17 cellular contexts compared by ENCODE assay signal in the genomic region with DNA sequence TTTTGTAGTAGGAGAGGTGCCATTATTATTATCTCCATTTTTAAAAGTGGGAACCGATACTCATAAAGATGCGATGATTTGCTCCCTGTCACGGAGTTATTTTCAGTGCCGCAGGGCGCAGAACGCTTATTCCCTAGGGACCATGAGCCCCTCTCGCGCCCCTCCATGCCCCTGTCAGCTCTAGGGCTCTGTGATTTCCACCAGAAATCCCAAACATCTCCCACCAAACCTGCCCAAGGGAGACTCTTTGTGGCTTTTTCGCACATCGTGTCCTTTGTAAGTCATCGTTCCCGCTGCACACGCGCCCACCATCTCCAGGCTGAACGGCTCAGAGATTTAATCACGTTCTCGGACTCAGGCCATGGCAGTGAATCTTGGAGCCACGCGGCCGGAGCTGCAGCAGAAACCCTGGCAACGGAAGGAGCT.
DNase-seq lines count a peak whose midpoint lies in the region; ATAC-seq, FAIRE-seq and TF ChIP-seq lines count a peak whose summit lies in the region.
"Had no signal": no experiment of that assay in that cellular context is flagged by ENCODE, and none has a peak within 500 bp of the region (broad histone marks: within the 10 kb centered on the region; RNA-seq: fewer than 3 reads in every experiment).

No MANE protein-coding gene starts in this region.

- H3K27me3 ChIP-seq in GM06990 (replicated peaks; ENCODE audit: control insufficient read depth, insufficient read depth, low read length) (no peaks in the 10 kb centered on the region), psoas muscle (ENCODE audit: insufficient read depth in 3 of 3, low read length in 2 of 3) (no peaks in the 10 kb centered on the region), esophagus squamous epithelium (no peaks in the 10 kb centered on the region)

- H3K27ac ChIP-seq in psoas muscle: no peak overlapping the region
- no peak overlapping the region for H3K27ac ChIP-seq in esophagus squamous epithelium
- H3K27ac ChIP-seq: lower lobe of right lung had no signal

- no peaks in the 10 kb centered on the region for H3K4me1 ChIP-seq in psoas muscle
- H3K4me1 ChIP-seq in esophagus squamous epithelium: no peaks in the 10 kb centered on the region
- H3K4me1 ChIP-seq: lower lobe of right lung had no signal

- no peaks in the 10 kb centered on the region for H3K36me3 ChIP-seq in GM06990 (ENCODE audit: control insufficient read depth, insufficient read depth, low read length)
- no peaks in the 10 kb centered on the region for H3K36me3 ChIP-seq in psoas muscle (ENCODE audit: insufficient read depth in 1 of 2, low read depth in 1 of 2)
- no peaks in the 10 kb centered on the region for H3K36me3 ChIP-seq in esophagus squamous epithelium
- H3K36me3 ChIP-seq: lower lobe of right lung had no signal

- 80 to 81% (median 81%) methylated on average over 21 of the region's 21 CpGs for WGBS in psoas muscle, 3 donors
- WGBS in esophagus squamous epithelium, 2 donors: 66 to 88% methylated on average over 21 of the region's 21 CpGs

- ATAC-seq in HG03520 (IDR thresholded peaks at IDR 0.05; ENCODE audit: unreplicated experiment) (peak; percentile 24), left cardiac atrium (peak in 1 of 2 donors; percentile 61), psoas muscle (no peak)
- ATAC-seq: lower lobe of right lung, Panc1 had no signal

- FAIRE-seq in frontal cortex (lab: Jason Lieb, UNC): no peak
- FAIRE-seq: endothelial cell of umbilical vein had no signal

- H3K9me3 ChIP-seq in psoas muscle: no peaks in the 10 kb centered on the region
- H3K9me3 ChIP-seq in esophagus squamous epithelium: no peaks in the 10 kb centered on the region
- H3K9me3 ChIP-seq: lower lobe of right lung had no signal

- TF ChIP-seq CTCF in GM06990 (IDR thresholded peaks at IDR 0.05; ENCODE audit: insufficient read depth, low read length, poor library complexity, severe bottlenecking) (no peak), psoas muscle (IDR thresholded peaks at IDR 0.05) (no peak), esophagus squamous epithelium (IDR thresholded peaks at IDR 0.05) (no peak)

- peak; percentile 54 for DNase-seq in GM06990 (ENCODE audit: extremely low read depth, insufficient read length)
- DNase-seq in left cardiac atrium: peak; percentile 26
- DNase-seq in psoas muscle: peak; percentile 22 to 53
- DNase-seq in frontal cortex (ENCODE audit: low spot score in 2 of 2): no peak
- DNase-seq in EL: no peak
- no peak for DNase-seq in esophagus squamous epithelium (lab: John Stamatoyannopoulos, UW)
- no peak for DNase-seq in OCI-M2 (lab: John Stamatoyannopoulos, UW; ENCODE audit: unreplicated experiment)
- DNase-seq: activated naive CD8-positive, alpha-beta T cell treated with anti-CD3 and anti-CD28 coated beads for 36 hours; cerebellar nuclear complex; DMS79 treated with DMSO at 0.1 percent for 48 hours; lower lobe of right lung; NCI-H1417; NCI-H446; occipital lobe had no signal

- no peak for TF ChIP-seq POLR2A in esophagus squamous epithelium (IDR thresholded peaks at IDR 0.05)

- H3K4me3 ChIP-seq in GM06990 (replicated peaks; ENCODE audit: low read depth, low read length) (peak overlapping the region; percentile 42), psoas muscle (peak overlapping the region; percentile 18), esophagus squamous epithelium (peak overlapping the region in 1 of 4 donors; percentile 29)
- H3K4me3 ChIP-seq: lower lobe of right lung had no signal

- intact Hi-C loops in left cardiac atrium (cut with DNase I) (no loop called here), psoas muscle (cut with DNase I) (no loop called here), esophagus squamous epithelium (cut with DNase I) (no loop called here)

Comparison
In these comparisons a context has a peak if more than half of its experiments do, and no peak if none do; other contexts are left out.
1. DNase-seq: peak in GM06990 (single experiment), left cardiac atrium (single experiment) and psoas muscle (2 of 2); none in frontal cortex (0 of 2), EL (single experiment), esophagus squamous epithelium (single experiment) and OCI-M2 (single experiment).